8 cellular contexts compared by ENCODE assay signal in the genomic region with DNA sequence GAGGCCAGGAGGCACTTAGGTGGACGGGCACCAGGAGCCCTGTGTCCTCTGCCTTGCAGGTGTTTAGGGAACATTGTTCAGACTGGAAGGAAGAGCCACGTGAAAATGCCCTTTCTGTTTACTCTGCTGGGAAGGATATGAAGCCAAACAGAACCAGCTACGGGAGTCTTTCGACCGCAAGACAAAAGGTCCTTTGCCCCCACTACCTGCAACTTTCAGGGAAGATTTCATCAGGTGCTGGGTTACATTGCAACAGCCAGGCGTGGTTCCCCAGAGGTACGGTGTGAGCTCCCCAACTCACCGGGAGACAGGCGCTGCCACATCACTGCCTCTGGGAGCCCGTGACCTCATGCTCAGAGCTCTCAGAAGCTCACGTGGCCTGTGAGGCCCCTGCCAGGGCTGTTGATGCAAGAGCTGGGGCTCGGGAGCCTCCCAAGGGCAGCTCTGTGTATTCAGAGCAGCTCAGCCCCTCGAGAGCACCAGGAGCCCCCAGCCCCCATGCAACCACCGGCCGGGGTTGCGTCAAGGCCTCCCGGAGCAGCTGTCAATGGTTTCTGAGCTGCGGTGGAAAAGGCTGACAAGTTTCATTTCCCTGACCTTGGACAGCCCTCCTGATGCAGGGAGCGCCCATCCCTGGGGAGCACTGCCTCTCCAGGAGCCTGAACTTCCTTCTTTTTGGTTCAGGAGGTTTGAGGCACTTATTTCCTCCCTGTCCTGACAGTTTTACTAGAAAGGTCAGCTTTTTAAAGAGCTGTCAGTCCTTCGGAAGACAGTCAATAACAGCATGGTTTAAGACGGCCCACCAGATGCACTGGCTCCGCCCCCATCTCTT. TPM values are rescaled to one million over a fixed set of nuclear protein-coding genes. Genes with fewer than 3 reads are reported as not detected.
DNase-seq lines count a peak whose midpoint lies in the region; ATAC-seq, FAIRE-seq and TF ChIP-seq lines count a peak whose summit lies in the region.

No MANE protein-coding gene starts in this region.

- H3K4me1 Mint-ChIP-seq in astrocyte (ENCODE audit: low read depth, unreplicated experiment): peaks cover 17% of the 10 kb centered on the region

- peaks cover 32% of the 10 kb centered on the region for H3K4me1 ChIP-seq in HUES48 (ENCODE audit: control insufficient read depth, insufficient read depth, low read length)
- H3K4me1 ChIP-seq in astrocyte (ENCODE audit: insufficient read depth, low read length): peaks cover 27% of the 10 kb centered on the region

- DNase-seq in AG04449 (ENCODE audit: low read depth, low spot score): peak; percentile 63
- DNase-seq in RKO (ENCODE audit: low spot score): peak; percentile 41
- peak; percentile 59 for DNase-seq in astrocyte (ENCODE audit: low read depth)
- peak; percentile 88 for DNase-seq in left lobe of liver (ENCODE audit: low spot score)
- peak; percentile 53 to 61 for DNase-seq in stimulated activated CD8-positive, alpha-beta memory T cell treated with anti-CD3 and anti-CD28 coated beads, Interleukin-15, amount 100 ng/mL, for 48 hours (ENCODE audit: low read depth in 2 of 2)
- DNase-seq in pons (ENCODE audit: low spot score): no peak

- peak overlapping the region; percentile 97 for H3K27ac Mint-ChIP-seq in astrocyte (ENCODE audit: unreplicated experiment)

- ATAC-seq in left lobe of liver (peak; percentile 50), GM21528 (IDR thresholded peaks at IDR 0.05; ENCODE audit: low FRiP score, unreplicated experiment) (no peak)

- H3K4me3 ChIP-seq in AG04449 (ENCODE audit: low read depth, low read length) (no peak overlapping the region), HUES48 (ENCODE audit: low read depth, low read length) (no peak overlapping the region), astrocyte (ENCODE audit: insufficient read depth, low read depth, low read length) (no peak overlapping the region)

- CTCF ChIA-PET in AG04449 (lab: Yijun Ruan, JAX): interaction anchor here (1.0 to 4.6 kb wide), 13 partner anchors 7 to 251 kb away, joined by 3 to 128 read pairs (median 5); no protein-coding TSS in a partner anchor

- H3K4me2 ChIP-seq in astrocyte (ENCODE audit: low read length): peak overlapping the region; percentile 47

- peak overlapping the region; percentile 14 for H2AFZ ChIP-seq in astrocyte (ENCODE audit: low read depth, low read length)

- H3K27me3 Mint-ChIP-seq in astrocyte (ENCODE audit: low read depth, unreplicated experiment): peaks cover 3% of the 10 kb centered on the region

- H3K9me3 ChIP-seq in HUES48 (ENCODE audit: control insufficient read depth, insufficient read depth, low read length) (no peaks in the 10 kb centered on the region), astrocyte (ENCODE audit: insufficient read depth, low read depth, low read length) (no peaks in the 10 kb centered on the region)

- H3K27ac ChIP-seq in HUES48 (ENCODE audit: low read depth, low read length) (peak overlapping the region; percentile 84), astrocyte (ENCODE audit: low read depth, low read length) (peak overlapping the region; percentile 24)

- H3K4me3 Mint-ChIP-seq in astrocyte (ENCODE audit: unreplicated experiment): peak overlapping the region; percentile 57

- H3K9me3 Mint-ChIP-seq in astrocyte (ENCODE audit: unreplicated experiment): no peaks in the 10 kb centered on the region

- peaks cover 13% of the 10 kb centered on the region for H4K20me1 ChIP-seq in astrocyte (ENCODE audit: insufficient read depth, low read length)

- H3K36me3 ChIP-seq in HUES48 (ENCODE audit: control insufficient read depth, insufficient read depth, low read length) (no peaks in the 10 kb centered on the region), astrocyte (ENCODE audit: insufficient read depth, low read length) (no peaks in the 10 kb centered on the region)

- no peak for TF ChIP-seq CTCF in AG04449 (IDR thresholded peaks at IDR 0.05; ENCODE audit: insufficient read depth, low read length, missing control alignments)
- TF ChIP-seq CTCF in astrocyte (IDR thresholded peaks at IDR 0.05; ENCODE audit: insufficient read depth, low read depth, low read length): no peak

- H3K9ac ChIP-seq in HUES48 (ENCODE audit: low read depth, low read length): peak overlapping the region; percentile 50
- peak overlapping the region; percentile 60 for H3K9ac ChIP-seq in astrocyte (ENCODE audit: low read length)

- H3K27me3 ChIP-seq in HUES48 (ENCODE audit: control insufficient read depth, insufficient read depth, low read length): no peaks in the 10 kb centered on the region
- no peaks in the 10 kb centered on the region for H3K27me3 ChIP-seq in astrocyte (ENCODE audit: insufficient read depth, low read length)

- POLR2A ChIA-PET in AG04449 (lab: Yijun Ruan, JAX): interaction anchor here (0.6 to 1.8 kb wide), 2 partner anchors 11 to 155 kb away, joined by 3 to 10 read pairs; partner anchors contain the start of gene CBX4

- H3K79me2 ChIP-seq in astrocyte (ENCODE audit: insufficient read depth, low read length): peaks cover 5% of the 10 kb centered on the region

- H3K36me3 Mint-ChIP-seq in astrocyte (ENCODE audit: low read depth, unreplicated experiment): peaks cover 5% of the 10 kb centered on the region

- FAIRE-seq in astrocyte (lab: Jason Lieb, UNC): no peak

RNA-seq across cellular contexts. Expression of gene TBC1D16, which starts 42.1 kb away (rescaled TPM):
- 37.6 and 45.1 TPM in 2 replicates for total RNA-seq in astrocyte
- total RNA-seq in left lobe of liver: 16.4 TPM

RNA-seq across cellular contexts. Expression of gene CCDC40, which starts 42.8 kb away (rescaled TPM):
- total RNA-seq in astrocyte (5.0 and 7.0 TPM in 2 replicates), left lobe of liver (6.8 TPM)
